In the genomic region with DNA sequence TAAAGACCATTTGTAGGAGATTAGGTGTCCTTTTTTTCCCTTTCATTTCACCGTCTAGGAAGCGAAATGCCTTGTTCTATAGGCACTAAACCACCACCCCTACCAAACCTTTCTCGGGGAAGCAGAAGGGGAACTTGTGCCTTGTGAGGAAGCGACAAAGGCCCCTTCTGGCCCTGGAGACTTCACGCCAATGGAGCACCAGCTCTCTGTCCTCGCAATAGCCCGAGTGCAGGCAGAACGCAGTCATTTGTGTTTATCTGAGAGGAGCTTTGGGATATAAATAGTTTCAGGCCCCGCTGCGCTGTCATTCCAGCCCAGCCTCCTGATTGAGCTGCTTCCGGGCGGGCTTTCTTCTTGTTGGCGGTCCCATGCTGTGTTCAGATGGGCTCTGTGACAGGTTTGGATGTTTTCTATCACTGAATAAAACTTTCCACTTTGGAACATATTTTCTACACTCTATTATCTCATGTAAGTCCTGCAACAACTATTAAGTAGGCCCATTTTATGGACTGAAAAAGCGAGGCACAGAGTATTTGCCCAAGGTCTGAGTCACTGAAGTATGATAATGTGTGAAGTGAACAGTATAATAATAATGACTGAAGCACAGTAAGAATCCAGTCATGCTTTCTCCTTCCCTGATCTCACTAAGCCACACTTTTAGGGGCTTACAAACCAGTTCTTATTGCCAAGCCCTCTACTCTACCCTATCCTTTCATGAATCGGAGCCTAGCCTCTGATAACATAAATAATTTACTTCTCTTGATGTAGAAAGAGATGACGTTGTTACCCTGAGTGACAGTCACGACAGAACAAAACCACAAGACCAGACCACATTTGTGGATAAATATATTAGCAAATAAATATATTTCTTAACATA, we compare ENCODE assay signal across 8 cellular contexts.
DNase-seq lines count a peak whose midpoint lies in the region; ATAC-seq and TF ChIP-seq lines count a peak whose summit lies in the region.

No MANE protein-coding gene starts in this region.

- H3K4me2 ChIP-seq in OCI-LY3 (ENCODE audit: low read length) = peak overlapping the region; percentile 92

- DNase-seq in activated gamma-delta T cell treated with Interleukin-2 at 50 U/mL for 16 hours = peak; percentile 13
- no peak for DNase-seq in activated gamma-delta T cell (lab: John Stamatoyannopoulos, UW)
- DNase-seq in T47D (ENCODE audit: low read depth in 1 of 2, low spot score in 1 of 2) = peak; percentile 42 to 51
- DNase-seq in iris pigment epithelial cell (ENCODE audit: low read depth) = peak; percentile 44
- peak; percentile 56 for DNase-seq in stimulated activated CD8-positive, alpha-beta memory T cell treated with anti-CD3 and anti-CD28 coated beads, Interleukin-4, amount 100 ng/mL, for 48 hours

- H3K9me3 ChIP-seq in OCI-LY3 (ENCODE audit: insufficient read depth, low read length) = no peaks in the 10 kb centered on the region

- H3K4me3 ChIP-seq in OCI-LY3 (ENCODE audit: low read length) = peak overlapping the region; percentile 96

- peak overlapping the region; percentile 1; the same call in 1 of the 2 replicates for H2AFZ ChIP-seq in OCI-LY3 (ENCODE audit: low read depth, low read length)

- H3K79me2 ChIP-seq in OCI-LY3 (ENCODE audit: low read length) = peaks cover 35% of the 10 kb centered on the region

- no peaks in the 10 kb centered on the region for H3K27me3 ChIP-seq in OCI-LY3 (ENCODE audit: low read depth, low read length)

- H3K27ac ChIP-seq in OCI-LY3 (ENCODE audit: low read length) = peak overlapping the region; percentile 77

- peaks cover 14% of the 10 kb centered on the region for H3K4me1 ChIP-seq in OCI-LY3 (ENCODE audit: low read length)

- H3K36me3 ChIP-seq in OCI-LY3 (replicated peaks; ENCODE audit: low read depth, low read length) = peaks cover 17% of the 10 kb centered on the region

- H3K9ac ChIP-seq in OCI-LY3 (ENCODE audit: low read length) = peak overlapping the region; percentile 98

- ATAC-seq in HG02840 (IDR thresholded peaks at IDR 0.05; ENCODE audit: low FRiP score, unreplicated experiment) (no peak), HG03521 (IDR thresholded peaks at IDR 0.05; ENCODE audit: unreplicated experiment) (no peak)

- no peaks in the 10 kb centered on the region for H4K20me1 ChIP-seq in OCI-LY3 (ENCODE audit: insufficient read depth, low read length)

- no peak for TF ChIP-seq CTCF in OCI-LY3 (IDR thresholded peaks at IDR 0.05; ENCODE audit: low read depth, low read length)

- in situ Hi-C loops in T47D (cut with HindIII; ENCODE audit: low pct_unique_long_range_greater_than_20kb, low sequenced_read_pairs) = no loop called here
